In the genomic region with DNA sequence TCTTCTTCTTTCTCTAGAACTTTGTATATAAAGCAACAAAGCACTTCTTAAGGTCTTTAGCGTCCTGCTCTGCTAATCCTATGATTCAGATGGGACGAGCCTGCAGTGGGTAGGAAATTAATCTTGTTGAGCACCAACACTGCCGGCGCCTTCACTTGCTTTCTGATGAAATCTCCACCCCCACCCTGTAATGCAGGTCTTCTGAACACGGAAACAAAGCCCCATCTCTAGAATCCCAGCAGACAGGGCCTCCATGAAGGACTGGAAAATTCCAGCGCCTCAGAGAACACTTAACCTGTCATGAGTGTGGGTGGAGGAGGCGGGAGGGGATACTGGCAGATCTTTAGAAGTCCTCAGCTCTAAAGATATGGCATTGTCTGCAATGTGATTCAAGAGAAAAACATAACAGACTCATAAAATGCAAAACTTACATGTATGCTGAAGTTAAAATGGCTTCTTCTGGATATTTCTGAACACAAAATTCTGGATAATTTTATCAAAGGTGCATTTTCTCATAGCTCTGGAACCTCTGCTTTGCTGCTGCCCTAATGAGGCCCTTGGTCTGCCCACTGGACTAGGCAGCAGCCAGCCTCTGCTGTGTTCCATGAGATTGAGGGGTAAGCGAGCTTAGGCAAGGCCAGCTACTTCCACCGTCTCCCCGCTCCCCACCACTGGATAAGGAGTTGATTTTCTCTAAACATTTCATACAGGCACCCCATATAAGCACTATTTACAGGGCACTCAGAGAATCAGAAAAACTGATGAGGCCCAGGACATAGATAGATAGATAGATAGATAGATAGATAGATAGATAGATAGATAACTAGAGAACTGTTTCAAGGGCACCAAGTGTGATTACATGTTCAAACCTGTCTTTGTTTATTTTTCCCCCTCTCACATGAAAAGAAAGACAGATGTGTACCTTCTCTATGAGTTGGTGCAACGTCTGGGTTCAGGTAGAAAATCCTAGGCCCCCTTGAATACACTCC, we compare ENCODE assay signal across 20 cellular contexts. TPM values are rescaled to one million over a fixed set of nuclear protein-coding genes. Genes with fewer than 3 reads are reported as not detected.
DNase-seq lines count a peak whose midpoint lies in the region; ATAC-seq and TF ChIP-seq lines count a peak whose summit lies in the region.
"Had no signal": no experiment of that assay in that cellular context is flagged by ENCODE, and none has a peak within 500 bp of the region (broad histone marks: within the 10 kb centered on the region; RNA-seq: fewer than 3 reads in every experiment).

No MANE protein-coding gene starts in this region.

- H3K9me3 Mint-ChIP-seq in mesothelial cell of epicardium (no peaks in the 10 kb centered on the region), T-cell (no peaks in the 10 kb centered on the region)
- H3K9me3 Mint-ChIP-seq: central memory CD8-positive, alpha-beta T cell; naive B cell had no signal

- no peaks in the 10 kb centered on the region for H3K27me3 Mint-ChIP-seq in mesothelial cell of epicardium (ENCODE audit: low read depth)
- H3K27me3 Mint-ChIP-seq in T-cell = no peaks in the 10 kb centered on the region
- H3K27me3 Mint-ChIP-seq: activated CD8-positive, alpha-beta memory T cell treated with anti-CD3 and anti-CD28 coated beads, Interleukin-2, amount 10 ng/mL, durations not matched to agents 7 days and 5 days; central memory CD8-positive, alpha-beta T cell; naive B cell had no signal

- no peak for TF ChIP-seq POLR2A in uterus (IDR thresholded peaks at IDR 0.05)

- no peak for TF ChIP-seq CTCF in cardiac muscle cell (IDR thresholded peaks at IDR 0.05; ENCODE audit: low read depth, low read length)
- no peak for TF ChIP-seq CTCF in mesothelial cell of epicardium (IDR thresholded peaks at IDR 0.05; ENCODE audit: unreplicated experiment)
- TF ChIP-seq CTCF in uterus (IDR thresholded peaks at IDR 0.05) = no peak

- POLR2A ChIA-PET in T-cell (lab: Charles Lee) = no interaction called here

- H3K4me3 ChIP-seq in cardiac muscle cell (no peak overlapping the region), uterus (no peak overlapping the region)
- H3K4me3 ChIP-seq: heart right ventricle, psoas muscle had no signal

- DNase-seq in cardiac muscle cell (ENCODE audit: low read depth in 1 of 2, low spot score in 1 of 2) = peak in 1 of 2 donors; percentile 81
- DNase-seq in Right ventricle myocardium superior = no peak
- no peak for DNase-seq in epithelial cell of prostate (ENCODE audit: low read depth, low spot score)
- no peak for DNase-seq in mesothelial cell of epicardium (ENCODE audit: low spot score in 2 of 2, unreplicated experiment in 2 of 2)
- DNase-seq in uterus = peak; percentile 68 to 89
- no peak for DNase-seq in T-cell
- DNase-seq: activated CD4-positive, CD25-positive, alpha-beta regulatory T cell; activated CD8-positive, alpha-beta memory T cell treated with anti-CD3 and anti-CD28 coated beads, Interleukin-2, amount 10 ng/mL, durations not matched to agents 7 days and 5 days; activated naive CD4-positive, alpha-beta T cell treated with anti-CD3 and anti-CD28 coated beads, Interleukin-2, amount 50 U/mL, for 16 hours; COR-L47; GF-D8; heart right ventricle; KG1; naive B cell; NCI-H1417; NCI-H524; psoas muscle had no signal

- H3K4me1 Mint-ChIP-seq in mesothelial cell of epicardium (peaks cover 76% of the 10 kb centered on the region), T-cell (peaks cover 0 to 13% (median 3%) of the 10 kb centered on the region in 3 donors)
- H3K4me1 Mint-ChIP-seq: activated CD8-positive, alpha-beta memory T cell treated with anti-CD3 and anti-CD28 coated beads, Interleukin-2, amount 10 ng/mL, durations not matched to agents 7 days and 5 days had no signal

- H3K4me3 Mint-ChIP-seq in mesothelial cell of epicardium = no peak overlapping the region
- no peak overlapping the region for H3K4me3 Mint-ChIP-seq in T-cell
- H3K4me3 Mint-ChIP-seq: activated CD8-positive, alpha-beta memory T cell treated with anti-CD3 and anti-CD28 coated beads, Interleukin-2, amount 10 ng/mL, durations not matched to agents 7 days and 5 days; central memory CD8-positive, alpha-beta T cell; naive B cell had no signal

- H3K27ac ChIP-seq in cardiac muscle cell (peak overlapping the region; percentile 90), epithelial cell of prostate (peak overlapping the region; percentile 38), uterus (peak overlapping the region; percentile 77 to 81)
- H3K27ac ChIP-seq: heart right ventricle, psoas muscle had no signal

- H3K4me1 ChIP-seq in cardiac muscle cell (ENCODE audit: low read depth) (peaks cover 64% of the 10 kb centered on the region), uterus (peaks cover 4 to 12% of the 10 kb centered on the region in 2 donors)
- H3K4me1 ChIP-seq: psoas muscle had no signal

- no peaks in the 10 kb centered on the region for H3K36me3 ChIP-seq in cardiac muscle cell
- no peaks in the 10 kb centered on the region for H3K36me3 ChIP-seq in uterus
- H3K36me3 ChIP-seq: heart right ventricle had no signal

- H3K27me3 ChIP-seq in cardiac muscle cell (no peaks in the 10 kb centered on the region), uterus (no peaks in the 10 kb centered on the region)

- intact Hi-C loops in Right ventricle myocardium superior (cut with DNase I) (no loop called here), uterus (cut with DNase I; ENCODE audit: low total_unique reads) (no loop called here)

- CTCF ChIA-PET in T-cell (lab: Charles Lee) = no interaction called here

- H3K36me3 Mint-ChIP-seq in mesothelial cell of epicardium (no peaks in the 10 kb centered on the region), T-cell (no peaks in the 10 kb centered on the region)
- H3K36me3 Mint-ChIP-seq: activated CD8-positive, alpha-beta memory T cell treated with anti-CD3 and anti-CD28 coated beads, Interleukin-2, amount 10 ng/mL, durations not matched to agents 7 days and 5 days; naive B cell had no signal

- H3K27ac Mint-ChIP-seq in mesothelial cell of epicardium (peak overlapping the region; percentile 91), T-cell (no peak overlapping the region)
- H3K27ac Mint-ChIP-seq: activated CD8-positive, alpha-beta memory T cell treated with anti-CD3 and anti-CD28 coated beads, Interleukin-2, amount 10 ng/mL, durations not matched to agents 7 days and 5 days had no signal

- no peaks in the 10 kb centered on the region for H3K9me3 ChIP-seq in cardiac muscle cell (ENCODE audit: low read depth)
- no peaks in the 10 kb centered on the region for H3K9me3 ChIP-seq in uterus
- H3K9me3 ChIP-seq: heart right ventricle, psoas muscle had no signal

- no peak for ATAC-seq in Right ventricle myocardium superior (ENCODE audit: poor library complexity)
- no peak for ATAC-seq in GM21526 (IDR thresholded peaks at IDR 0.05; ENCODE audit: low FRiP score, unreplicated experiment)
- no peak for ATAC-seq in GM19035 (IDR thresholded peaks at IDR 0.05; ENCODE audit: unreplicated experiment)
- no peak for ATAC-seq in T-cell (replicated peaks in 1 of 4)
- ATAC-seq: activated CD8-positive, alpha-beta memory T cell treated with anti-CD3 and anti-CD28 coated beads, Interleukin-2, amount 10 ng/mL, durations not matched to agents 7 days and 5 days; psoas muscle had no signal

RNA-seq across cellular contexts. Expression of gene ZFP36L1, which starts 43.1 kb away (rescaled TPM):
- total RNA-seq in cardiac muscle cell (822 and 1,327 TPM in 2 replicates), Right ventricle myocardium superior (45.5 TPM), mesothelial cell of epicardium (377 to 390 TPM (median 382 TPM) in 3 replicates), uterus (100 to 1,000 TPM; 170 to 564 (median 315) TPM), T-cell (100 to 1,000 TPM; 123 to 253 (median 233) TPM)
- 219 and 454 TPM in 2 replicates for polyA plus RNA-seq in cardiac muscle cell

Comparison
In these comparisons a context has a peak if more than half of its experiments do, and no peak if none do; other contexts are left out.
1. DNase-seq: peak in uterus (2 of 2); none in Right ventricle myocardium superior (single experiment), epithelial cell of prostate (single experiment), mesothelial cell of epicardium (0 of 2) and T-cell (0 of 34).
2. H3K27ac ChIP-seq: peak in every context shown above with its lines; median percentile 90 in cardiac muscle cell; 79 in uterus; 38 in epithelial cell of prostate.